In the genomic region with DNA sequence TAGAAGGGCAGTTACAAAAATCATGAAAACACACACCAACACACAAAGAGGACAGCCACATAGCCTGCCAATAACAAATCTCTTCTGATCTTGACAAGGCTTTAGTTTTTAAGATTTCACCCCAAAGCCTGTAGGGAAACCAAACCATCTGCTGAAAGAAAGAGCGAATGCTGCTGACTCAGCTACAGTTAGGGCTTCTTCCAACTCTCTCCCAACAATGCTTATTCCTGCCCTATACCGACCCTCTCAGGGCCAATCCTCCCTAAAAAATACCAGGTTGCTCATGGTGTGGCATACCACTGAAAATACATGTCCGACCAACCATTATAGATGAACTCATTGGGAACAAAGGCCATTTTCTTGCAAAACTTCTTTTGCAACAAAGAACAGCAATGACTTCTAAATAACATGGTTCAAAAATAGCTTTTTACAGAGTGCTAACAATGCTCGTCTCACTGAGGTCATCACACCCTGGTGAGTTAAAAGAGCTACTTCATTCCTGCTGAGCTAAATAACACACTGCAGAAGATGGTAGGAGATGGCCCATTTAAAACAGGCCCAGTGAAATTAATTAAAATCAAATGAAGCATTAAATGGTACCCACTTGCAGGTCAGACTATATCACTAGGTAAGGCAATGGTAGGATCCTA, we compare ENCODE assay signal across 32 cellular contexts.
DNase-seq lines count a peak whose midpoint lies in the region; ATAC-seq, FAIRE-seq and TF ChIP-seq lines count a peak whose summit lies in the region.
"Had no signal": no experiment of that assay in that cellular context is flagged by ENCODE, and none has a peak within 500 bp of the region (broad histone marks: within the 10 kb centered on the region; RNA-seq: fewer than 3 reads in every experiment).

No MANE protein-coding gene starts in this region.

- 98% methylated on average over 4 of the region's 4 CpGs for WGBS in HepG2 (ENCODE audit: low lambda C conversion rate)
- 78% methylated on average over 4 of the region's 4 CpGs for WGBS in right lobe of liver (ENCODE audit: insufficient coverage, low coverage, low lambda C conversion rate, missing lambda C conversion rate)

- FAIRE-seq in HepG2 (lab: Jason Lieb, UNC) = no peak
- FAIRE-seq: astrocyte, GM18507, HTR-8/SVneo, TTC549 had no signal

- POLR2A ChIA-PET in HepG2 (lab: Yijun Ruan, JAX) = no interaction called here

- H3K27me3 ChIP-seq in HepG2 (ENCODE audit: control insufficient read depth in 1 of 2, insufficient read depth in 2 of 2, low read length in 2 of 2) (no peaks in the 10 kb centered on the region), right lobe of liver (no peaks in the 10 kb centered on the region), iPS-18a (ENCODE audit: control insufficient read depth, insufficient read depth, low read length) (no peaks in the 10 kb centered on the region)
- H3K27me3 ChIP-seq: left lung, upper lobe of right lung had no signal

- ATAC-seq in HepG2 = no peak
- no peak for ATAC-seq in right lobe of liver
- ATAC-seq: activated CD8-positive, alpha-beta T cell treated with anti-CD3 and anti-CD28 coated beads, Interleukin-2, amount 10 ng/mL, durations not matched to agents 7 days and 5 days; left lung; psoas muscle; upper lobe of right lung had no signal

- TF ChIP-seq CTCF in HepG2 (CRISPR knock-in tag; IDR thresholded peaks at IDR 0.05) = no peak
- TF ChIP-seq CTCF in right lobe of liver (IDR thresholded peaks at IDR 0.05) = no peak

- H4K20me1 ChIP-seq in HepG2 (ENCODE audit: insufficient read depth, low read length) = no peaks in the 10 kb centered on the region

- TF ChIP-seq POLR2A in HepG2 (IDR thresholded peaks at IDR 0.05; ENCODE audit: insufficient read depth in 1 of 2, low read depth in 2 of 2, low read length in 2 of 2) (no peak), right lobe of liver (IDR thresholded peaks at IDR 0.05) (no peak)

- no peak overlapping the region for H2AFZ ChIP-seq in HepG2 (ENCODE audit: low read length)
- H2AFZ ChIP-seq: PC-9 had no signal

- intact Hi-C loops in HepG2 (cut with micrococcal nuclease; ENCODE audit: unreplicated experiment) = no loop called here
- intact Hi-C loops in right lobe of liver (cut with DNase I) = no loop called here

- H3K4me3 ChIP-seq in HepG2 (replicated peaks in 1 of 3; ENCODE audit: insufficient read depth in 1 of 3, low read depth in 2 of 3, low read length in 3 of 3) (no peak overlapping the region), right lobe of liver (no peak overlapping the region), iPS-18a (ENCODE audit: low read length) (no peak overlapping the region)
- H3K4me3 ChIP-seq: left lung, PC-9, psoas muscle, skin epidermis, upper lobe of right lung had no signal

- H3K27ac ChIP-seq in HepG2 (ENCODE audit: extremely low read length, insufficient read depth, low read length) = no peak overlapping the region
- no peak overlapping the region for H3K27ac ChIP-seq in right lobe of liver
- H3K27ac ChIP-seq in angular gyrus (ENCODE audit: low read depth, low read length) = peak overlapping the region; percentile 16
- peak overlapping the region; percentile 2 for H3K27ac ChIP-seq in iPS-18a (ENCODE audit: low read length)
- H3K27ac ChIP-seq: left lung, PC-9, psoas muscle, skin epidermis, upper lobe of right lung had no signal

- in situ Hi-C loops in HepG2 (cut with HindIII; ENCODE audit: extremely low pct_ligation_motif_present, low pct_unique_long_range_greater_than_20kb) = no loop called here

- TF ChIP-seq RAD21 in HepG2 (CRISPR knock-in tag; IDR thresholded peaks at IDR 0.05) = no peak

- H3K36me3 ChIP-seq in HepG2 (replicated peaks in 1 of 2; ENCODE audit: control insufficient read depth in 1 of 2, insufficient read depth in 2 of 2, low read length in 2 of 2) (peaks cover 8 to 46% of the 10 kb centered on the region in 2 experiments), right lobe of liver (peaks cover 0 to 43% (median 5%) of the 10 kb centered on the region in 4 donors), iPS-18a (ENCODE audit: control insufficient read depth, low read depth, low read length) (peaks cover 33% of the 10 kb centered on the region)

- H3K4me1 ChIP-seq in HepG2 (ENCODE audit: insufficient read depth, low read length) (no peaks in the 10 kb centered on the region), right lobe of liver (no peaks in the 10 kb centered on the region), iPS-18a (ENCODE audit: control insufficient read depth, low read depth, low read length) (peaks cover 10% of the 10 kb centered on the region)
- H3K4me1 ChIP-seq: left lung, psoas muscle had no signal

- BruUV-seq in HepG2 (replicated peaks; lab: Mats Ljungman, UMichigan) = no TSS peak

- CTCF ChIA-PET in HepG2 (lab: Yijun Ruan, JAX; ENCODE audit: low intra/inter-chr PET ratio, low total read pairs) = no interaction called here

- H3K9me3 ChIP-seq in HepG2 (ENCODE audit: low read length) (no peaks in the 10 kb centered on the region), right lobe of liver (no peaks in the 10 kb centered on the region), iPS-18a (ENCODE audit: control insufficient read depth, low read depth, low read length) (no peaks in the 10 kb centered on the region)
- H3K9me3 ChIP-seq: left lung, psoas muscle, upper lobe of right lung had no signal

- no peak overlapping the region for H3K4me2 ChIP-seq in HepG2 (ENCODE audit: low read depth, low read length)
- H3K4me2 ChIP-seq: PC-9 had no signal

- H3K9ac ChIP-seq in HepG2 (ENCODE audit: insufficient read depth, low read depth, low read length) (no peak overlapping the region), iPS-18a (ENCODE audit: low read length) (no peak overlapping the region)

- no peaks in the 10 kb centered on the region for H3K79me2 ChIP-seq in HepG2 (ENCODE audit: insufficient read depth, low read length)

- DNase-seq in HepG2 (ENCODE audit: low spot score) (no peak), right lobe of liver (no peak), DMS53 treated with DMSO at 0.1 percent for 48 hours (lab: John Stamatoyannopoulos, UW; ENCODE audit: unreplicated experiment) (no peak), HuH-7 (ENCODE audit: low spot score) (no peak)
- DNase-seq in stimulated activated CD8-positive, alpha-beta memory T cell treated with anti-CD3 and anti-CD28 coated beads, Interleukin-4, amount 100 ng/mL, for 48 hours = no peak
- no peak for DNase-seq in NK-92 treated with Interleukin-12 subunit alpha and Interleukin-12 subunit beta, amount 100 ng/mL, for 24 hours (lab: John Stamatoyannopoulos, UW)
- DNase-seq: activated CD8-positive, alpha-beta T cell treated with anti-CD3 and anti-CD28 coated beads, Interleukin-2, amount 10 ng/mL, durations not matched to agents 7 days and 5 days; activated effector memory CD4-positive, alpha-beta T cell treated with Interleukin-2 at 50 U/mL for 16 hours; activated naive CD8-positive, alpha-beta T cell treated with anti-CD3 and anti-CD28 coated beads for 36 hours; activated T-cell treated with anti-CD3 and anti-CD28 coated beads for 4 hours; AML-193; CD4-positive, alpha-beta memory T cell; DMS 273 treated with DMSO at 0.1 percent for 48 hours; GF-D8; GOT3; left lung; NCI-H1092; NCI-H1930; NCI-H345; PC-9; psoas muscle; SHP77 treated with DMSO at 0.1 percent for 48 hours; stimulated activated CD4-positive, alpha-beta T cell treated with anti-CD3 and anti-CD28 coated beads, Interleukin-1b, Interleukin-23, amount 100 ng/mL, for 48 hours; substantia nigra; upper lobe of right lung had no signal

- TF ChIP-seq EP300 in HepG2 (IDR thresholded peaks at IDR 0.05; ENCODE audit: low read depth in 2 of 2, low read length in 2 of 2) = no peak
- TF ChIP-seq EP300 in HepG2 (CRISPR knock-in tag; IDR thresholded peaks at IDR 0.05; ENCODE audit: borderline replicate concordance) = no peak

TF ChIP-seq in HepG2, 621 proteins besides CTCF, POLR2A, EP300 and RAD21:
- TF ChIP-seq, protein P1, sequence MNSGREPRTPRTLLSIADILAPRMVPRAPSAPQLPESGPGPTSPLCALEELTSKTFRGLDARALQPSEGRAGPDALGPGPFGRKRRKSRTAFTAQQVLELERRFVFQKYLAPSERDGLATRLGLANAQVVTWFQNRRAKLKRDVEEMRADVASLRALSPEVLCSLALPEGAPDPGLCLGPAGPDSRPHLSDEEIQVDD (CRISPR knock-in tag; IDR thresholded peaks at IDR 0.05; ENCODE audit: borderline replicate concordance) = no peak
- TF ChIP-seq MAFF (IDR thresholded peaks at IDR 0.05; ENCODE audit: low read depth, low read length) (peak; percentile 67), TAF15 (IDR thresholded peaks at IDR 0.05; ENCODE audit: low read depth, low read length, poor library complexity, severe bottlenecking) (no peak), SIN3B (IDR thresholded peaks at IDR 0.05; ENCODE audit: low read length) (no peak), FOXA3 (CRISPR knock-in tag; IDR thresholded peaks at IDR 0.05) (no peak), MAFK (conservative IDR thresholded peaks at IDR 0.05 in 1 of 2, IDR thresholded peaks at IDR 0.05 in 1 of 2; ENCODE audit: low read length in 2 of 2) (peak; percentile 56 to 80; a peak in 3 of 4 replicates), ZNF670 (CRISPR knock-in tag; IDR thresholded peaks at IDR 0.05; ENCODE audit: borderline replicate concordance) (no peak), GLI4 (CRISPR knock-in tag; IDR thresholded peaks at IDR 0.05; ENCODE audit: borderline replicate concordance) (no peak)
- TF ChIP-seq, protein P2, sequence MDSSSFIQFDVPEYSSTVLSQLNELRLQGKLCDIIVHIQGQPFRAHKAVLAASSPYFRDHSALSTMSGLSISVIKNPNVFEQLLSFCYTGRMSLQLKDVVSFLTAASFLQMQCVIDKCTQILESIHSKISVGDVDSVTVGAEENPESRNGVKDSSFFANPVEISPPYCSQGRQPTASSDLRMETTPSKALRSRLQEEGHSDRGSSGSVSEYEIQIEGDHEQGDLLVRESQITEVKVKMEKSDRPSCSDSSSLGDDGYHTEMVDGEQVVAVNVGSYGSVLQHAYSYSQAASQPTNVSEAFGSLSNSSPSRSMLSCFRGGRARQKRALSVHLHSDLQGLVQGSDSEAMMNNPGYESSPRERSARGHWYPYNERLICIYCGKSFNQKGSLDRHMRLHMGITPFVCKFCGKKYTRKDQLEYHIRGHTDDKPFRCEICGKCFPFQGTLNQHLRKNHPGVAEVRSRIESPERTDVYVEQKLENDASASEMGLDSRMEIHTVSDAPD (CRISPR knock-in tag; IDR thresholded peaks at IDR 0.05) = no peak
TF ChIP-seq in HepG2: peak in this region for 2.

Comparison
In these comparisons a context has a peak if more than half of its experiments do, and no peak if none do; other contexts are left out.
1. H3K27ac ChIP-seq: peak in angular gyrus (single experiment) and iPS-18a (single experiment); none in HepG2 (single experiment) and right lobe of liver (0 of 3).